Comparison of ENCODE assay signal across 26 cellular contexts in genomic region chr2:110843496-110843895, GRCh38.
DNase-seq lines count a peak whose midpoint lies in the region; ATAC-seq lines count a peak whose summit lies in the region.
"Had no signal": no experiment of that assay in that cellular context is flagged by ENCODE, and none has a peak within 500 bp of the region (broad histone marks: within the 10 kb centered on the region; RNA-seq: fewer than 3 reads in every experiment).

No MANE protein-coding gene starts in this region.

- H3K36me3 Mint-ChIP-seq in activated naive CD4-positive, alpha-beta T cell treated with anti-CD3 and anti-CD28 coated beads, Interleukin-2, amount 50 U/mL, for 24 hours = no peaks in the 10 kb centered on the region
- peaks cover 6% of the 10 kb centered on the region for H3K36me3 Mint-ChIP-seq in activated T-helper 2 cell treated with anti-CD3 and anti-CD28 coated beads, Interferon-gamma antibody, Interleukin-2, Interleukin-4, amounts not matched to agents 10 μg/mL and 5 μg/mL and 100 μg/mL, durations not matched to agents 14 hours and 24 hours and 36 hours (ENCODE audit: low read depth)
- no peaks in the 10 kb centered on the region for H3K36me3 Mint-ChIP-seq in stimulated activated naive B cell treated with anti-CD40 and anti-IgM and Interleukin-4, amounts not matched to agents 10 μg/mL and 1 μg/mL and 100 μg/mL, for 72 hours

- peaks cover 38% of the 10 kb centered on the region for H3K4me1 Mint-ChIP-seq in activated naive CD4-positive, alpha-beta T cell treated with anti-CD3 and anti-CD28 coated beads, Interleukin-2, amount 50 U/mL, for 24 hours
- peaks cover 48% of the 10 kb centered on the region for H3K4me1 Mint-ChIP-seq in activated T-helper 2 cell treated with anti-CD3 and anti-CD28 coated beads, Interferon-gamma antibody, Interleukin-2, Interleukin-4, amounts not matched to agents 10 μg/mL and 5 μg/mL and 100 μg/mL, durations not matched to agents 14 hours and 24 hours and 36 hours (ENCODE audit: low read depth)
- H3K4me1 Mint-ChIP-seq in stimulated activated naive B cell treated with anti-CD40 and anti-IgM and Interleukin-4, amounts not matched to agents 10 μg/mL and 1 μg/mL and 100 μg/mL, for 72 hours = peaks cover 45 to 64% of the 10 kb centered on the region in 2 donors

- ATAC-seq in stimulated activated naive B cell treated with anti-CD40 and anti-IgM and Interleukin-4, amounts not matched to agents 10 μg/mL and 1 μg/mL and 100 μg/mL, for 72 hours (replicated peaks) = no peak
- ATAC-seq in HG02623 (IDR thresholded peaks at IDR 0.05; ENCODE audit: unreplicated experiment) (no peak), GM21390 (IDR thresholded peaks at IDR 0.05; ENCODE audit: unreplicated experiment) (no peak)
- ATAC-seq: K562, left ventricle myocardium superior, Panc1 had no signal

- intact Hi-C loops in activated T-helper 2 cell treated with anti-CD3 and anti-CD28 coated beads, Interferon-gamma antibody, Interleukin-2, Interleukin-4, amounts not matched to agents 10 μg/mL and 5 μg/mL and 100 μg/mL, durations not matched to agents 14 hours and 24 hours and 36 hours (cut with micrococcal nuclease) = no loop called here

- H3K9me3 Mint-ChIP-seq in activated naive CD4-positive, alpha-beta T cell treated with anti-CD3 and anti-CD28 coated beads, Interleukin-2, amount 50 U/mL, for 24 hours = no peaks in the 10 kb centered on the region
- H3K9me3 Mint-ChIP-seq in activated T-helper 2 cell treated with anti-CD3 and anti-CD28 coated beads, Interferon-gamma antibody, Interleukin-2, Interleukin-4, amounts not matched to agents 10 μg/mL and 5 μg/mL and 100 μg/mL, durations not matched to agents 14 hours and 24 hours and 36 hours = no peaks in the 10 kb centered on the region
- peaks cover 0 to 1% of the 10 kb centered on the region in 2 donors for H3K9me3 Mint-ChIP-seq in stimulated activated naive B cell treated with anti-CD40 and anti-IgM and Interleukin-4, amounts not matched to agents 10 μg/mL and 1 μg/mL and 100 μg/mL, for 72 hours
- H3K9me3 Mint-ChIP-seq: activated CD4-positive, alpha-beta memory T cell treated with anti-CD3 and anti-CD28 coated beads, Interleukin-2, amount 10 ng/mL, durations not matched to agents 7 days and 5 days; nephron progenitor cell had no signal

- H3K4me3 Mint-ChIP-seq in activated naive CD4-positive, alpha-beta T cell treated with anti-CD3 and anti-CD28 coated beads, Interleukin-2, amount 50 U/mL, for 24 hours = no peak overlapping the region
- H3K4me3 Mint-ChIP-seq in activated T-helper 2 cell treated with anti-CD3 and anti-CD28 coated beads, Interferon-gamma antibody, Interleukin-2, Interleukin-4, amounts not matched to agents 10 μg/mL and 5 μg/mL and 100 μg/mL, durations not matched to agents 14 hours and 24 hours and 36 hours (ENCODE audit: low read depth) = no peak overlapping the region
- H3K4me3 Mint-ChIP-seq in stimulated activated naive B cell treated with anti-CD40 and anti-IgM and Interleukin-4, amounts not matched to agents 10 μg/mL and 1 μg/mL and 100 μg/mL, for 72 hours = peak overlapping the region in 1 of 2 donors; percentile 14
- H3K4me3 Mint-ChIP-seq: activated CD4-positive, alpha-beta memory T cell treated with anti-CD3 and anti-CD28 coated beads, Interleukin-2, amount 10 ng/mL, durations not matched to agents 7 days and 5 days; nephron progenitor cell had no signal

- H3K27ac Mint-ChIP-seq in activated naive CD4-positive, alpha-beta T cell treated with anti-CD3 and anti-CD28 coated beads, Interleukin-2, amount 50 U/mL, for 24 hours = peak overlapping the region; percentile 75
- peak overlapping the region; percentile 80 for H3K27ac Mint-ChIP-seq in activated T-helper 2 cell treated with anti-CD3 and anti-CD28 coated beads, Interferon-gamma antibody, Interleukin-2, Interleukin-4, amounts not matched to agents 10 μg/mL and 5 μg/mL and 100 μg/mL, durations not matched to agents 14 hours and 24 hours and 36 hours
- H3K27ac Mint-ChIP-seq in stimulated activated naive B cell treated with anti-CD40 and anti-IgM and Interleukin-4, amounts not matched to agents 10 μg/mL and 1 μg/mL and 100 μg/mL, for 72 hours = peak overlapping the region; percentile 14
- H3K27ac Mint-ChIP-seq: activated CD4-positive, alpha-beta memory T cell treated with anti-CD3 and anti-CD28 coated beads, Interleukin-2, amount 10 ng/mL, durations not matched to agents 7 days and 5 days; nephron progenitor cell had no signal

- DNase-seq in activated naive CD4-positive, alpha-beta T cell treated with Interleukin-2 at 50 U/mL for 16 hours = no peak
- peak; percentile 53 to 73 for DNase-seq in Kasumi-1 (lab: John Stamatoyannopoulos, UW)
- no peak for DNase-seq in activated T-helper 2 cell treated with anti-CD3 and anti-CD28 coated beads, Interferon-gamma antibody, Interleukin-2, Interleukin-4, amounts not matched to agents 10 μg/mL and 5 μg/mL and 100 μg/mL, durations not matched to agents 14 hours and 24 hours and 36 hours (ENCODE audit: low spot score)
- no peak for DNase-seq in stimulated activated naive B cell treated with anti-CD40 and anti-IgM and Interleukin-4, amounts not matched to agents 10 μg/mL and 1 μg/mL and 100 μg/mL, for 72 hours
- DNase-seq: activated CD4-positive, alpha-beta memory T cell treated with anti-CD3 and anti-CD28 coated beads, Interleukin-2, amount 10 ng/mL, durations not matched to agents 7 days and 5 days; activated CD8-positive, alpha-beta memory T cell treated with anti-CD3 and anti-CD28 coated beads, Interleukin-2, amount 50 U/mL, for 48 hours; activated naive CD4-positive, alpha-beta T cell; effector memory CD4-positive, alpha-beta T cell; HCEC 1CT; islet precursor cell; left ventricle myocardium superior; MG63; midbrain; NCI-H1694 treated with DMSO at 0.1 percent for 48 hours; NCI-H510A; nephron progenitor cell; ovary; retina; SHP77; stimulated activated CD8-positive, alpha-beta memory T cell treated with anti-CD3 and anti-CD28 coated beads, Interleukin-4, amount 100 ng/mL, for 48 hours; SW 1271 had no signal

- H3K27me3 Mint-ChIP-seq in activated naive CD4-positive, alpha-beta T cell treated with anti-CD3 and anti-CD28 coated beads, Interleukin-2, amount 50 U/mL, for 24 hours = peaks cover 8% of the 10 kb centered on the region
- peaks cover 16% of the 10 kb centered on the region for H3K27me3 Mint-ChIP-seq in activated T-helper 2 cell treated with anti-CD3 and anti-CD28 coated beads, Interferon-gamma antibody, Interleukin-2, Interleukin-4, amounts not matched to agents 10 μg/mL and 5 μg/mL and 100 μg/mL, durations not matched to agents 14 hours and 24 hours and 36 hours (ENCODE audit: low read depth)
- peaks cover 0 to 5% of the 10 kb centered on the region in 2 donors for H3K27me3 Mint-ChIP-seq in stimulated activated naive B cell treated with anti-CD40 and anti-IgM and Interleukin-4, amounts not matched to agents 10 μg/mL and 1 μg/mL and 100 μg/mL, for 72 hours

Comparison
In these comparisons a context has a peak if more than half of its experiments do, and no peak if none do; other contexts are left out.
1. H3K27ac Mint-ChIP-seq: peak in every context shown above with its lines; median percentile 80 in activated T-helper 2 cell treated with anti-CD3 and anti-CD28 coated beads, Interferon-gamma antibody, Interleukin-2, Interleukin-4, amounts not matched to agents 10 μg/mL and 5 μg/mL and 100 μg/mL, durations not matched to agents 14 hours and 24 hours and 36 hours; 75 in activated naive CD4-positive, alpha-beta T cell treated with anti-CD3 and anti-CD28 coated beads, Interleukin-2, amount 50 U/mL, for 24 hours; 14 in stimulated activated naive B cell treated with anti-CD40 and anti-IgM and Interleukin-4, amounts not matched to agents 10 μg/mL and 1 μg/mL and 100 μg/mL, for 72 hours.
2. DNase-seq: peak in Kasumi-1 (2 of 2); none in activated naive CD4-positive, alpha-beta T cell treated with Interleukin-2 at 50 U/mL for 16 hours (single experiment), activated T-helper 2 cell treated with anti-CD3 and anti-CD28 coated beads, Interferon-gamma antibody, Interleukin-2, Interleukin-4, amounts not matched to agents 10 μg/mL and 5 μg/mL and 100 μg/mL, durations not matched to agents 14 hours and 24 hours and 36 hours (single experiment) and stimulated activated naive B cell treated with anti-CD40 and anti-IgM and Interleukin-4, amounts not matched to agents 10 μg/mL and 1 μg/mL and 100 μg/mL, for 72 hours (single experiment).